Comparison of ENCODE assay signal across 32 cellular contexts in genomic region chr5:88818296-88818695, GRCh38.
A peak's percentile ranks its signal among the peaks of the same experiment; 100 is the strongest.
DNase-seq lines count a peak whose midpoint lies in the region; ATAC-seq and TF ChIP-seq lines count a peak whose summit lies in the region.
"Had no signal": no experiment of that assay in that cellular context is flagged by ENCODE, and none has a peak within 500 bp of the region (broad histone marks: within the 10 kb centered on the region; RNA-seq: fewer than 3 reads in every experiment).

No MANE protein-coding gene starts in this region.

- TF ChIP-seq POLR2A in GM18505 (IDR thresholded peaks at IDR 0.05; ENCODE audit: borderline replicate concordance, extremely low read depth, insufficient read depth, insufficient read length), result peak; percentile 44

- peak overlapping the region; percentile 78 to 95 (median 85) for H3K27ac Mint-ChIP-seq in naive B cell
- H3K27ac Mint-ChIP-seq in Caco-2 (ENCODE audit: unreplicated experiment), result no peak overlapping the region
- H3K27ac Mint-ChIP-seq: activated CD4-positive, alpha-beta T cell treated with anti-CD3 and anti-CD28 coated beads for 36 hours; activated CD8-positive, alpha-beta T cell treated with anti-CD3 and anti-CD28 coated beads, Interleukin-2, amount 10 ng/mL, durations not matched to agents 7 days and 5 days; activated naive CD4-positive, alpha-beta T cell treated with anti-CD3 and anti-CD28 coated beads, Interleukin-2, amount 50 U/mL, for 24 hours; activated T-helper 2 cell treated with anti-CD3 and anti-CD28 coated beads, Interferon-gamma antibody, Interleukin-2, Interleukin-4, amounts not matched to agents 10 μg/mL and 5 μg/mL and 100 μg/mL, durations not matched to agents 14 hours and 24 hours and 36 hours; stimulated activated naive CD8-positive, alpha-beta T cell treated with anti-CD3 and anti-CD28 coated beads, Interleukin-15, amount 100 ng/mL, for 72 hours had no signal

- H3K27me3 Mint-ChIP-seq in naive B cell, result no peaks in the 10 kb centered on the region
- H3K27me3 Mint-ChIP-seq in Caco-2 (ENCODE audit: insufficient read depth, unreplicated experiment), result peaks cover 6% of the 10 kb centered on the region

- H3K27ac ChIP-seq in OCI-LY7 (ENCODE audit: low read depth, low read length, poor library complexity, severe bottlenecking) (no peak overlapping the region), SJCRH30 (no peak overlapping the region)
- H3K27ac ChIP-seq: C4-2B, ovary, thoracic aorta had no signal

- peaks cover 3% of the 10 kb centered on the region for H3K36me3 ChIP-seq in GM06990 (ENCODE audit: control insufficient read depth, insufficient read depth, low read length)
- H3K36me3 ChIP-seq in OCI-LY7 (ENCODE audit: insufficient read depth, low read length), result peaks cover 5% of the 10 kb centered on the region; the same call in 1 of the 2 replicates
- peaks cover 37% of the 10 kb centered on the region; the same call in 1 of the 2 replicates for H3K36me3 ChIP-seq in SJCRH30
- H3K36me3 ChIP-seq in Caco-2 (ENCODE audit: control insufficient read depth, insufficient read depth, low read length), result no peaks in the 10 kb centered on the region
- H3K36me3 ChIP-seq: ovary, Peyer's patch, thoracic aorta had no signal

- no peaks in the 10 kb centered on the region for H3K9me2 ChIP-seq in OCI-LY7 (ENCODE audit: insufficient read depth, low read length)

- no peaks in the 10 kb centered on the region for H4K20me1 ChIP-seq in OCI-LY7 (ENCODE audit: insufficient read depth, low read length)

- H3K4me3 Mint-ChIP-seq in naive B cell, result peak overlapping the region; percentile 9 to 81 (median 50)
- H3K4me3 Mint-ChIP-seq in Caco-2 (ENCODE audit: unreplicated experiment), result no peak overlapping the region
- H3K4me3 Mint-ChIP-seq: activated CD4-positive, alpha-beta T cell treated with anti-CD3 and anti-CD28 coated beads for 36 hours; activated CD8-positive, alpha-beta T cell treated with anti-CD3 and anti-CD28 coated beads, Interleukin-2, amount 10 ng/mL, durations not matched to agents 7 days and 5 days; activated naive CD4-positive, alpha-beta T cell treated with anti-CD3 and anti-CD28 coated beads, Interleukin-2, amount 50 U/mL, for 24 hours; stimulated activated naive CD8-positive, alpha-beta T cell treated with anti-CD3 and anti-CD28 coated beads, Interleukin-15, amount 100 ng/mL, for 72 hours had no signal

- CTCF ChIA-PET in OCI-LY7 (lab: Charles Lee; ENCODE audit: unreplicated experiment), result no interaction called here
- CTCF ChIA-PET in Caco-2 (lab: Charles Lee), result no interaction called here

- intact Hi-C loops in OCI-LY7 (cut with micrococcal nuclease; ENCODE audit: unreplicated experiment) (no loop called here), Caco-2 (cut with micrococcal nuclease; ENCODE audit: unreplicated experiment) (no loop called here)

- POLR2A ChIA-PET in OCI-LY7 (lab: Charles Lee), result interaction anchor here (1.2 to 9.6 kb wide), 10 partner anchors 9 to 160 kb away, joined by 3 to 135 read pairs (median 8); no protein-coding TSS in a partner anchor
- POLR2A ChIA-PET in Caco-2 (lab: Charles Lee), result no interaction called here

- H3K9me3 ChIP-seq in OCI-LY7 (ENCODE audit: low read length), result no peaks in the 10 kb centered on the region
- no peaks in the 10 kb centered on the region for H3K9me3 ChIP-seq in SJCRH30 (replicated peaks)
- no peaks in the 10 kb centered on the region for H3K9me3 ChIP-seq in Caco-2
- H3K9me3 ChIP-seq: ovary, Peyer's patch, thoracic aorta had no signal

- no peak for ATAC-seq in GM18505 (IDR thresholded peaks at IDR 0.05; ENCODE audit: unreplicated experiment)
- no peak for ATAC-seq in naive B cell (ENCODE audit: low read depth in 2 of 2)
- ATAC-seq: activated CD4-positive, alpha-beta T cell treated with anti-CD3 and anti-CD28 coated beads for 36 hours; activated CD8-positive, alpha-beta T cell treated with anti-CD3 and anti-CD28 coated beads, Interleukin-2, amount 10 ng/mL, durations not matched to agents 7 days and 5 days; HCT116; HepG2; left cardiac atrium; stimulated activated naive CD8-positive, alpha-beta T cell treated with anti-CD3 and anti-CD28 coated beads, Interleukin-15, amount 100 ng/mL, for 72 hours had no signal

- H3K79me2 ChIP-seq in OCI-LY7 (ENCODE audit: insufficient read depth, low read depth, low read length), result no peaks in the 10 kb centered on the region

- BruUV-seq in OCI-LY7 (replicated peaks; lab: Mats Ljungman, UMichigan) (no TSS peak), Caco-2 (replicated peaks; lab: Mats Ljungman, UMichigan) (no TSS peak)

- DNase-seq in GM06990 (ENCODE audit: extremely low read depth, insufficient read length) (no peak), OCI-LY7 (ENCODE audit: low spot score) (no peak), naive B cell (no peak), SJCRH30 (no peak), NCI-H446 (lab: John Stamatoyannopoulos, UW) (no peak), Caco-2 (no peak), Kasumi-1 (lab: John Stamatoyannopoulos, UW) (no peak)
- DNase-seq: activated CD4-positive, alpha-beta T cell treated with anti-CD3 and anti-CD28 coated beads for 36 hours; activated CD8-positive, alpha-beta T cell treated with anti-CD3 and anti-CD28 coated beads, Interleukin-2, amount 10 ng/mL, durations not matched to agents 7 days and 5 days; anterior cingulate cortex; DMS79; GDM1; hypothalamus; left cardiac atrium; mammary epithelial cell; NCI-H1105; NCI-H1930; NCI-H2171 treated with DMSO at 0.1 percent for 48 hours; NCI-H524 treated with DMSO at 0.1 percent for 48 hours; ovary; Peyer's patch; retina; small intestine; stimulated activated naive CD8-positive, alpha-beta T cell treated with anti-CD3 and anti-CD28 coated beads, Interleukin-15, amount 100 ng/mL, for 72 hours; SW 1271 had no signal

- H3K4me1 ChIP-seq in OCI-LY7 (ENCODE audit: insufficient read depth, low read length, poor library complexity, severe bottlenecking) (peaks cover 45% of the 10 kb centered on the region), SJCRH30 (peaks cover 16% of the 10 kb centered on the region), Caco-2 (no peaks in the 10 kb centered on the region)
- H3K4me1 ChIP-seq: Peyer's patch had no signal

- TF ChIP-seq CTCF in GM06990 (IDR thresholded peaks at IDR 0.05; ENCODE audit: insufficient read depth, low read length, poor library complexity, severe bottlenecking) (no peak), OCI-LY7 (conservative IDR thresholded peaks at IDR 0.05; ENCODE audit: low read length) (no peak), Caco-2 (IDR thresholded peaks at IDR 0.05; ENCODE audit: insufficient read depth in 1 of 2, low read depth in 1 of 2, low read length in 1 of 2, severe bottlenecking in 1 of 2, unreplicated experiment in 1 of 2) (no peak)

- no peak overlapping the region for H2AFZ ChIP-seq in OCI-LY7 (ENCODE audit: low read length)

- H3K27me3 ChIP-seq in GM06990 (replicated peaks; ENCODE audit: control insufficient read depth, insufficient read depth, low read length) (no peaks in the 10 kb centered on the region), SJCRH30 (no peaks in the 10 kb centered on the region), Caco-2 (replicated peaks; ENCODE audit: control insufficient read depth, insufficient read depth, low read length) (no peaks in the 10 kb centered on the region)
- H3K27me3 ChIP-seq: ovary, Peyer's patch had no signal

- no peaks in the 10 kb centered on the region for H3K9me3 Mint-ChIP-seq in naive B cell
- no peaks in the 10 kb centered on the region for H3K9me3 Mint-ChIP-seq in Caco-2 (ENCODE audit: unreplicated experiment)
- H3K9me3 Mint-ChIP-seq: activated naive CD4-positive, alpha-beta T cell treated with anti-CD3 and anti-CD28 coated beads, Interleukin-2, amount 50 U/mL, for 24 hours; activated T-helper 2 cell treated with anti-CD3 and anti-CD28 coated beads, Interferon-gamma antibody, Interleukin-2, Interleukin-4, amounts not matched to agents 10 μg/mL and 5 μg/mL and 100 μg/mL, durations not matched to agents 14 hours and 24 hours and 36 hours; stimulated activated naive CD8-positive, alpha-beta T cell treated with anti-CD3 and anti-CD28 coated beads, Interleukin-15, amount 100 ng/mL, for 72 hours had no signal

- H3K36me3 Mint-ChIP-seq in naive B cell, result peaks cover 15 to 28% of the 10 kb centered on the region in 2 donors
- H3K36me3 Mint-ChIP-seq in Caco-2 (ENCODE audit: insufficient read depth, unreplicated experiment), result no peaks in the 10 kb centered on the region
- H3K36me3 Mint-ChIP-seq: activated naive CD4-positive, alpha-beta T cell treated with anti-CD3 and anti-CD28 coated beads, Interleukin-2, amount 50 U/mL, for 24 hours had no signal

- H3K4me2 ChIP-seq in OCI-LY7 (ENCODE audit: low read length), result peak overlapping the region; percentile 43; the same call in 1 of the 2 replicates

- peak overlapping the region; percentile 38 for H3K4me3 ChIP-seq in GM06990 (replicated peaks; ENCODE audit: low read depth, low read length)
- H3K4me3 ChIP-seq in OCI-LY7 (ENCODE audit: low read depth, low read length, poor library complexity, severe bottlenecking), result no peak overlapping the region
- H3K4me3 ChIP-seq in SJCRH30, result no peak overlapping the region
- H3K4me3 ChIP-seq in Caco-2 (ENCODE audit: low read depth, low read length), result no peak overlapping the region
- H3K4me3 ChIP-seq: ovary, Peyer's patch, thoracic aorta had no signal

- H3K4me1 Mint-ChIP-seq in naive B cell (peaks cover 47 to 81% (median 58%) of the 10 kb centered on the region in 3 donors), Caco-2 (ENCODE audit: low read depth, unreplicated experiment) (no peaks in the 10 kb centered on the region)
- H3K4me1 Mint-ChIP-seq: activated CD4-positive, alpha-beta T cell treated with anti-CD3 and anti-CD28 coated beads for 36 hours; activated naive CD4-positive, alpha-beta T cell treated with anti-CD3 and anti-CD28 coated beads, Interleukin-2, amount 50 U/mL, for 24 hours; stimulated activated naive CD8-positive, alpha-beta T cell treated with anti-CD3 and anti-CD28 coated beads, Interleukin-15, amount 100 ng/mL, for 72 hours had no signal
